In the genomic region with DNA sequence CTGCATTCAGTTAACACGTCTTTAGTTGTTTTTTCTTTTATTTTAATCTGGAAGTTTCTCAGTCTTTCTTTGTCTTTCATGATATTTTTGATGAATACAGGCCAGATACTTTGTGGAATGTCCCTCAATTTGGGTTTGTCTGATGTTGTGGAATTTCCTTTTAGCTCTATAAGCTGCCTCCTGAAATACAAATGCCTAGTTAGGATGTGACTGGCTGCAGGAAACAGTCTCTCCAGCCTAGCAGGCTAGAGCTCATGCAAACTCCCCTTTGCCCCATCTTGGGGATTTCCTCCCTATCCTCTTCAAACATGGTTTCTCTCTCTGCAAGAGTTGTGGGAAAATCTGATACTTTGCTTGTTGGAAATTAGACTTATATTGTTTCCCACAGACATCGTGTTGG, we compare ENCODE assay signal across 20 cellular contexts.
DNase-seq lines count a peak whose midpoint lies in the region; ATAC-seq, FAIRE-seq and TF ChIP-seq lines count a peak whose summit lies in the region.
"Had no signal": no experiment of that assay in that cellular context is flagged by ENCODE, and none has a peak within 500 bp of the region (broad histone marks: within the 10 kb centered on the region; RNA-seq: fewer than 3 reads in every experiment).

No MANE protein-coding gene starts in this region.

- ATAC-seq in A549 (no peak), WTC11 (peak; percentile 53; the same call in 1 of the 2 replicates)
- ATAC-seq: K562 had no signal

- no peak overlapping the region for H2BK12ac ChIP-seq in mesenchymal stem cell (ENCODE audit: low read length in 2 of 2)

- H3K4me2 ChIP-seq in A549 (no peak overlapping the region), mesenchymal stem cell (ENCODE audit: low read length, poor library complexity, severe bottlenecking) (no peak overlapping the region), mammary epithelial cell (ENCODE audit: insufficient read depth, low read depth, low read length) (no peak overlapping the region)
- H3K4me2 ChIP-seq: BLaER1 treated with 17β-estradiol and CSF1 and Interleukin-3, amounts not matched to agents 10 nM and 100 nM had no signal

- 0 out of 2 replicates have a peak overlapping the region, but pooled peaks have one; percentile 54 for H3K27ac Mint-ChIP-seq in WTC11
- H3K27ac Mint-ChIP-seq: HFFc6 had no signal

- no peaks in the 10 kb centered on the region for H3K79me2 ChIP-seq in mammary epithelial cell (ENCODE audit: insufficient read depth, low read length)

- H3K9me3 Mint-ChIP-seq in WTC11: no peaks in the 10 kb centered on the region
- H3K9me3 Mint-ChIP-seq: HFFc6 had no signal

- H3K23ac ChIP-seq in mesenchymal stem cell (ENCODE audit: low read length in 2 of 2): no peak overlapping the region

- BruUV-seq in mammary epithelial cell (replicated peaks; lab: Mats Ljungman, UMichigan): no TSS peak

- no peaks in the 10 kb centered on the region for H4K20me1 ChIP-seq in mammary epithelial cell (ENCODE audit: insufficient read depth, low read length)
- H4K20me1 ChIP-seq: BLaER1 treated with 17β-estradiol and CSF1 and Interleukin-3, amounts not matched to agents 10 nM and 100 nM had no signal

- H3K27me3 ChIP-seq in mesenchymal stem cell (ENCODE audit: control insufficient read depth in 1 of 2, insufficient read depth in 1 of 2, low read length in 2 of 2) (no peaks in the 10 kb centered on the region), mammary epithelial cell (ENCODE audit: insufficient read depth, low read length) (no peaks in the 10 kb centered on the region), BE2C (no peaks in the 10 kb centered on the region; the same call in 1 of the 2 replicates)
- H3K27me3 ChIP-seq: BLaER1 treated with 17β-estradiol and CSF1 and Interleukin-3, amounts not matched to agents 10 nM and 100 nM had no signal

- intact Hi-C loops in mammary epithelial cell (cut with micrococcal nuclease): no loop called here

- H2BK120ac ChIP-seq in mesenchymal stem cell (ENCODE audit: low read depth, low read length): no peak overlapping the region

- no peak overlapping the region for H3K14ac ChIP-seq in mesenchymal stem cell (ENCODE audit: low read length in 2 of 2)

- H3K4me3 Mint-ChIP-seq in WTC11: no peak overlapping the region
- H3K4me3 Mint-ChIP-seq: HFFc6 had no signal

- no peaks in the 10 kb centered on the region; the same call in 1 of the 2 replicates for H3K27me3 Mint-ChIP-seq in WTC11 (ENCODE audit: low read depth)

- H3K4ac ChIP-seq in mesenchymal stem cell (ENCODE audit: low read depth in 1 of 2, low read length in 2 of 2): no peak overlapping the region

- H4K91ac ChIP-seq in mesenchymal stem cell (ENCODE audit: low read length): no peak overlapping the region

- H3K36me3 Mint-ChIP-seq in WTC11: no peaks in the 10 kb centered on the region

- 43% methylated on average over 2 of the region's 2 CpGs for WGBS in A549 (ENCODE audit: missing lambda C conversion rate)
- WGBS in mesenchymal stem cell: 53% methylated on average over 1 of the region's 2 CpGs
- WGBS in mammary epithelial cell (ENCODE audit: low coverage, missing lambda C conversion rate): 81% methylated on average over 2 of the region's 2 CpGs

- TF ChIP-seq RAD21 in A549 (conservative IDR thresholded peaks at IDR 0.05 in 1 of 2, IDR thresholded peaks at IDR 0.05 in 1 of 2): no peak

- H2AFZ ChIP-seq in mesenchymal stem cell (ENCODE audit: low read depth, low read length): no peak overlapping the region
- no peak overlapping the region for H2AFZ ChIP-seq in mammary epithelial cell (ENCODE audit: low read depth, low read length)

- no peak for TF ChIP-seq EP300 in A549 (IDR thresholded peaks at IDR 0.05)

- no peak overlapping the region for H4K8ac ChIP-seq in mesenchymal stem cell (ENCODE audit: low read length)

- peaks cover 6% of the 10 kb centered on the region; the same call in 2 of the 3 replicates for H3K9me3 ChIP-seq in A549
- H3K9me3 ChIP-seq in mesenchymal stem cell (ENCODE audit: control insufficient read depth, low read length): no peaks in the 10 kb centered on the region
- H3K9me3 ChIP-seq in mammary epithelial cell (replicated peaks; ENCODE audit: insufficient read depth, low read length): peaks cover 3% of the 10 kb centered on the region
- H3K9me3 ChIP-seq in BE2C: no peaks in the 10 kb centered on the region
- H3K9me3 ChIP-seq: BLaER1 treated with 17β-estradiol and CSF1 and Interleukin-3, amounts not matched to agents 10 nM and 100 nM had no signal

- no peak for TF ChIP-seq CTCF in A549 (IDR thresholded peaks at IDR 0.05)
- TF ChIP-seq CTCF in WTC11 (IDR thresholded peaks at IDR 0.05): no peak
- no peak for TF ChIP-seq CTCF in mammary epithelial cell (conservative IDR thresholded peaks at IDR 0.05 in 1 of 2, IDR thresholded peaks at IDR 0.05 in 1 of 2; ENCODE audit: extremely low read depth in 1 of 2, insufficient read depth in 1 of 2, low read depth in 1 of 2, low read length in 2 of 2)
- no peak for TF ChIP-seq CTCF in BE2C (IDR thresholded peaks at IDR 0.05; ENCODE audit: low read depth, low read length)

- dilution Hi-C loops in mammary epithelial cell (cut with HindIII; ENCODE audit: low sequenced_read_pairs): no loop called here

- POLR2A ChIA-PET in A549 (lab: Yijun Ruan, JAX): no interaction called here
- POLR2A ChIA-PET in WTC11 (lab: Charles Lee): no interaction called here

- CTCF ChIA-PET in A549 (lab: Yijun Ruan, JAX) (interaction anchor here (1.0 to 2.0 kb wide), 3 partner anchors 14 to 88 kb away, joined by 3 to 7 read pairs (median 4); no protein-coding TSS in a partner anchor), WTC11 (lab: Charles Lee) (interaction anchor here (0.9 kb wide), 1 partner anchor 10 kb away, joined by 3 read pairs; no protein-coding TSS in a partner anchor), mammary epithelial cell (lab: Charles Lee; ENCODE audit: low non-redundant PET) (no interaction called here)

- H3K4me3 ChIP-seq in A549: no peak overlapping the region
- no peak overlapping the region for H3K4me3 ChIP-seq in mesenchymal stem cell (ENCODE audit: insufficient read depth in 1 of 2, low read depth in 1 of 2, low read length in 2 of 2)
- no peak overlapping the region for H3K4me3 ChIP-seq in mammary epithelial cell (replicated peaks in 1 of 3; ENCODE audit: insufficient read depth in 1 of 3, low read depth in 2 of 3, low read length in 3 of 3)
- no peak overlapping the region for H3K4me3 ChIP-seq in BE2C (ENCODE audit: low read depth, low read length)
- H3K4me3 ChIP-seq: BLaER1 treated with 17β-estradiol and CSF1 and Interleukin-3, amounts not matched to agents 10 nM and 100 nM; K562 had no signal

- peak; percentile 46 for FAIRE-seq in A549 (lab: Jason Lieb, UNC)
- FAIRE-seq: GM19239, K562 had no signal

- no peaks in the 10 kb centered on the region for H3K79me1 ChIP-seq in mesenchymal stem cell (replicated peaks; ENCODE audit: low read length, poor library complexity, severe bottlenecking)

- in situ Hi-C loops in mammary epithelial cell (cut with MboI; ENCODE audit: low sequenced_read_pairs in 2 of 2): no loop called here

- no peak overlapping the region for H3K18ac ChIP-seq in mesenchymal stem cell (ENCODE audit: low read depth in 1 of 2, low read length in 2 of 2)

- no peak overlapping the region for H2BK5ac ChIP-seq in mesenchymal stem cell (ENCODE audit: low read depth, low read length, poor library complexity, severe bottlenecking)

- TF ChIP-seq POLR2A in A549 (IDR thresholded peaks at IDR 0.05; ENCODE audit: low read length): no peak

- peaks cover 20% of the 10 kb centered on the region for H3K4me1 Mint-ChIP-seq in WTC11

- H3K9ac ChIP-seq in mesenchymal stem cell (ENCODE audit: low read length): no peak overlapping the region
- no peak overlapping the region for H3K9ac ChIP-seq in mammary epithelial cell (ENCODE audit: insufficient read depth, low read length)
- H3K9ac ChIP-seq: BLaER1 treated with 17β-estradiol and CSF1 and Interleukin-3, amounts not matched to agents 10 nM and 100 nM had no signal

- H2BK15ac ChIP-seq in mesenchymal stem cell (ENCODE audit: low read depth, poor library complexity, severe bottlenecking): no peak overlapping the region

- H3K36me3 ChIP-seq in mesenchymal stem cell (ENCODE audit: control insufficient read depth in 1 of 2, insufficient read depth in 2 of 2, low read depth in 1 of 2, low read length in 2 of 2) (no peaks in the 10 kb centered on the region), mammary epithelial cell (ENCODE audit: insufficient read depth, low read length) (no peaks in the 10 kb centered on the region), BE2C (no peaks in the 10 kb centered on the region)
- H3K36me3 ChIP-seq: BLaER1 treated with 17β-estradiol and CSF1 and Interleukin-3, amounts not matched to agents 10 nM and 100 nM had no signal

- DNase-seq in A549 (ENCODE audit: low read depth in 1 of 2, low spot score in 1 of 2): no peak
- DNase-seq in WTC11 (ENCODE audit: low spot score): no peak
- peak; percentile 16 to 67 for DNase-seq in dermis microvascular lymphatic vessel endothelial cell (ENCODE audit: low read depth in 2 of 2)
- peak; percentile 17 for DNase-seq in mesenchymal stem cell
- no peak for DNase-seq in NCI-H226
- no peak for DNase-seq in mammary epithelial cell
- no peak for DNase-seq in BE2C
- DNase-seq in SHP77 treated with DMSO at 0.1 percent for 48 hours (lab: John Stamatoyannopoulos, UW): no peak
- DNase-seq: HFFc6, MV-4-11, NCI-H1417 treated with DMSO at 0.1 percent for 48 hours, NCI-H1930, NCI-H2171 treated with DMSO at 0.1 percent for 48 hours, NCI-H748 treated with DMSO at 0.1 percent for 48 hours, OCI-M1, RPMI8226 had no signal

- H3K27ac ChIP-seq in A549 (no peak overlapping the region), mesenchymal stem cell (ENCODE audit: low read length, poor library complexity, severe bottlenecking) (no peak overlapping the region), mammary epithelial cell (ENCODE audit: insufficient read depth, low read depth, low read length) (no peak overlapping the region)
- H3K27ac ChIP-seq: 22Rv1; BLaER1 treated with 17β-estradiol and CSF1 and Interleukin-3, amounts not matched to agents 10 nM and 100 nM had no signal

- no peak overlapping the region for H2AK5ac ChIP-seq in mesenchymal stem cell (ENCODE audit: low read length, severe bottlenecking)

- peaks cover 19% of the 10 kb centered on the region; the same call in 2 of the 3 replicates for H3K4me1 ChIP-seq in A549
- H3K4me1 ChIP-seq in mesenchymal stem cell (ENCODE audit: control insufficient read depth, insufficient read depth, low read depth, low read length): peaks cover 3% of the 10 kb centered on the region
- H3K4me1 ChIP-seq in mammary epithelial cell (ENCODE audit: insufficient read depth, low read length): peaks cover 18% of the 10 kb centered on the region
- no peaks in the 10 kb centered on the region for H3K4me1 ChIP-seq in BE2C
- H3K4me1 ChIP-seq: BLaER1 treated with 17β-estradiol and CSF1 and Interleukin-3, amounts not matched to agents 10 nM and 100 nM had no signal

TF ChIP-seq in A549, 52 proteins besides CTCF, POLR2A, EP300 and RAD21 (continues in another document):
- TF ChIP-seq CBX8 (IDR thresholded peaks at IDR 0.05) (no peak), SREBF2 (IDR thresholded peaks at IDR 0.05) (no peak), BHLHE40 (IDR thresholded peaks at IDR 0.05; ENCODE audit: low read depth, low read length) (no peak)

TF ChIP-seq in WTC11, 78 proteins besides CTCF, POLR2A, EP300 and RAD21 (continues in another document):
- TF ChIP-seq ZNF138 (CRISPR knock-in tag; conservative IDR thresholded peaks at IDR 0.05) (no peak), ZNF396 (CRISPR knock-in tag; IDR thresholded peaks at IDR 0.05; ENCODE audit: borderline replicate concordance) (no peak), ESRRA (CRISPR knock-in tag; IDR thresholded peaks at IDR 0.05; ENCODE audit: borderline replicate concordance) (no peak)

Comparison
In these comparisons a context has a peak if more than half of its experiments do, and no peak if none do; other contexts are left out.
1. DNase-seq: peak in dermis microvascular lymphatic vessel endothelial cell (2 of 2) and mesenchymal stem cell (single experiment); none in A549 (0 of 2), WTC11 (single experiment), NCI-H226 (single experiment), mammary epithelial cell (single experiment), BE2C (single experiment) and SHP77 treated with DMSO at 0.1 percent for 48 hours (single experiment).